Comparison of ENCODE assay signal across 24 cellular contexts in genomic region chr5:127367029-127367428, GRCh38.
"Had no signal": no experiment of that assay in that cellular context is flagged by ENCODE, and none has a peak within 500 bp of the region (broad histone marks: within the 10 kb centered on the region; RNA-seq: fewer than 3 reads in every experiment).

No MANE protein-coding gene starts in this region.

- H3K4me1 ChIP-seq: colonic mucosa, foreskin keratinocyte, gastroesophageal sphincter, heart left ventricle, heart right ventricle had no signal

- H3K27me3 ChIP-seq: colonic mucosa, dorsolateral prefrontal cortex, esophagus muscularis mucosa, esophagus squamous epithelium, gastrocnemius medialis, gastroesophageal sphincter, hepatocyte had no signal

- H3K4me2 ChIP-seq: hepatocyte had no signal

- H3K36me3 ChIP-seq: colonic mucosa, esophagus muscularis mucosa, esophagus squamous epithelium, gastrocnemius medialis, gastroesophageal sphincter, heart left ventricle, heart right ventricle had no signal

- H3K79me2 ChIP-seq: hepatocyte had no signal

- H2AFZ ChIP-seq: hepatocyte had no signal

- H3K9me3 ChIP-seq: colonic mucosa, esophagus muscularis mucosa, esophagus squamous epithelium, gastrocnemius medialis, gastroesophageal sphincter, heart left ventricle, heart right ventricle had no signal

- DNase-seq: colonic mucosa; cortex of kidney; dermis blood vessel endothelial cell; dorsolateral prefrontal cortex; effector CD4-positive, alpha-beta T cell; effector CD8-positive, alpha-beta T cell; effector memory CD4-positive, alpha-beta T cell; effector memory CD8-positive, alpha-beta T cell; endodermal cell; erythroblast; esophagus squamous epithelium; foreskin fibroblast; foreskin keratinocyte; foreskin melanocyte; gastrocnemius medialis; glutamatergic neuron; head of caudate nucleus; heart left ventricle; heart right ventricle had no signal

- H3K27ac ChIP-seq: colonic mucosa, coronary artery, epithelial cell of prostate, esophagus muscularis mucosa, esophagus squamous epithelium, foreskin keratinocyte, gastrocnemius medialis, gastroesophageal sphincter, heart left ventricle, heart right ventricle, hepatocyte had no signal

- H3K4me3 ChIP-seq: colonic mucosa, coronary artery, dorsolateral prefrontal cortex, esophagus muscularis mucosa, esophagus squamous epithelium, gastrocnemius medialis, gastroesophageal sphincter, heart left ventricle, heart right ventricle, hepatocyte had no signal

- ATAC-seq: effector memory CD8-positive, alpha-beta T cell; foreskin keratinocyte; gastrocnemius medialis; gastroesophageal sphincter; heart left ventricle; heart right ventricle had no signal
